In the genomic region with DNA sequence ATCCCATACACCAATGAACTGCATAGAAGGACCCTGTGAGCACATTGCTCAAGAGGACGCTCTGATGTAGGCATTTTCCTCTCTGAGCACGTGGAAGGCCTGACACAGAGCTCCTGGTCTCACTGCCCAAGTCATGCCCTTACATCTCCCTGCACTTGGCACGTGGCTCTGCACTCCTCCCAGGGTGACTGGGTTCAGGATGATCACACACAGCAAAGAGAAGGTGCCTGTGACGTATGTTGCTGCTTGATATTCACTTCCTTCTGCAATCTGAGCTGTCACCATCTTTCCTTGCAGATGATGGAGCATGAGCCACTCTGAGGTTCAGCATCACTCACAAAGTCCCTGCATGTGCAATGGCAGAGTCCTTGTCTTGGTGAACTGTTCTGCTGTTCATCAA, we compare ENCODE assay signal across 24 cellular contexts.
DNase-seq lines count a peak whose midpoint lies in the region; ATAC-seq, FAIRE-seq and TF ChIP-seq lines count a peak whose summit lies in the region.
"Had no signal": no experiment of that assay in that cellular context is flagged by ENCODE, and none has a peak within 500 bp of the region (broad histone marks: within the 10 kb centered on the region; RNA-seq: fewer than 3 reads in every experiment).

No MANE protein-coding gene starts in this region.

- CTCF ChIA-PET in HepG2 (lab: Yijun Ruan, JAX; ENCODE audit: low intra/inter-chr PET ratio, low total read pairs), result no interaction called here
- CTCF ChIA-PET in GM12878 (lab: Yijun Ruan, JAX), result interaction anchor here (1.1 to 1.3 kb wide), 2 partner anchors 63 to 462 kb away, joined by 3 to 4 read pairs; no protein-coding TSS in a partner anchor

- H3K4me2 ChIP-seq in HepG2 (ENCODE audit: low read depth, low read length) (no peak overlapping the region), GM12878 (ENCODE audit: control insufficient read depth, insufficient read depth) (no peak overlapping the region)

- TF ChIP-seq EP300 in HepG2 (IDR thresholded peaks at IDR 0.05; ENCODE audit: low read depth in 2 of 2, low read length in 2 of 2), result no peak
- TF ChIP-seq EP300 in HepG2 (CRISPR knock-in tag; IDR thresholded peaks at IDR 0.05; ENCODE audit: borderline replicate concordance), result no peak
- no peak for TF ChIP-seq EP300 in GM12878 (IDR thresholded peaks at IDR 0.05; ENCODE audit: borderline replicate concordance in 1 of 2, control insufficient read depth in 1 of 2, low read depth in 2 of 2, low read length in 2 of 2)
- TF ChIP-seq EP300 in transverse colon (IDR thresholded peaks at IDR 0.05; ENCODE audit: low read depth), result no peak
- TF ChIP-seq EP300 in suprapubic skin (IDR thresholded peaks at IDR 0.05), result no peak

- H3K27ac ChIP-seq in HepG2 (ENCODE audit: extremely low read length, insufficient read depth, low read length) (no peak overlapping the region), right lobe of liver (no peak overlapping the region), GM12878 (ENCODE audit: control insufficient read depth, insufficient read depth) (no peak overlapping the region), transverse colon (no peak overlapping the region), suprapubic skin (no peak overlapping the region)

- no peaks in the 10 kb centered on the region for H3K36me3 Mint-ChIP-seq in memory B cell

- no peak for TF ChIP-seq POLR2A in HepG2 (IDR thresholded peaks at IDR 0.05; ENCODE audit: insufficient read depth in 1 of 2, low read depth in 2 of 2, low read length in 2 of 2)
- no peak for TF ChIP-seq POLR2A in right lobe of liver (IDR thresholded peaks at IDR 0.05)
- TF ChIP-seq POLR2A in GM12878 (IDR thresholded peaks at IDR 0.05; ENCODE audit: low read depth, low read length), result no peak
- no peak for TF ChIP-seq POLR2A in transverse colon (IDR thresholded peaks at IDR 0.05)
- TF ChIP-seq POLR2A in suprapubic skin (IDR thresholded peaks at IDR 0.05), result no peak

- DNase-seq in HepG2 (ENCODE audit: low spot score), result no peak
- no peak for DNase-seq in right lobe of liver
- DNase-seq in GM12878 (ENCODE audit: low read depth, low spot score), result no peak
- DNase-seq in memory B cell (ENCODE audit: low spot score in 2 of 2), result no peak
- DNase-seq in AG08395 (ENCODE audit: low spot score), result no peak
- no peak for DNase-seq in transverse colon
- DNase-seq in central memory CD4-positive, alpha-beta T cell, result no peak
- no peak for DNase-seq in suprapubic skin (ENCODE audit: low spot score in 2 of 2)
- DNase-seq: AML-193; C1 segment of cervical spinal cord; CD8-positive, alpha-beta memory T cell; DMS79 treated with DMSO at 0.1 percent for 48 hours; GF-D8; Kasumi-1; NCI-H1048; NCI-H1417; NCI-H1694; NCI-H2029 treated with DMSO at 0.1 percent for 48 hours; NCI-H2227 treated with DMSO at 0.1 percent for 48 hours; NCI-H69; SHP77 treated with DMSO at 0.1 percent for 48 hours had no signal

- H3K27ac Mint-ChIP-seq in memory B cell, result no peak overlapping the region
- H3K27ac Mint-ChIP-seq: CD8-positive, alpha-beta memory T cell had no signal

- H3K9me3 ChIP-seq in HepG2 (ENCODE audit: low read length), result no peaks in the 10 kb centered on the region
- peaks cover 0 to 7% (median 0%) of the 10 kb centered on the region in 4 donors for H3K9me3 ChIP-seq in right lobe of liver
- H3K9me3 ChIP-seq in GM12878 (replicated peaks; ENCODE audit: control insufficient read depth, insufficient read depth, low read length), result no peaks in the 10 kb centered on the region
- no peaks in the 10 kb centered on the region for H3K9me3 ChIP-seq in transverse colon
- H3K9me3 ChIP-seq in suprapubic skin, result no peaks in the 10 kb centered on the region

- TF ChIP-seq CTCF in HepG2 (CRISPR knock-in tag; IDR thresholded peaks at IDR 0.05) (no peak), right lobe of liver (IDR thresholded peaks at IDR 0.05) (no peak), GM12878 (IDR thresholded peaks at IDR 0.05 in 2 of 3, conservative IDR thresholded peaks at IDR 0.05 in 1 of 3; ENCODE audit: control insufficient read depth in 2 of 3, extremely low read depth in 1 of 3, insufficient read depth in 1 of 3, low read depth in 3 of 3, low read length in 3 of 3) (no peak), transverse colon (IDR thresholded peaks at IDR 0.05) (no peak), suprapubic skin (IDR thresholded peaks at IDR 0.05) (no peak)

- H3K4me1 Mint-ChIP-seq in memory B cell, result no peaks in the 10 kb centered on the region
- H3K4me1 Mint-ChIP-seq: CD8-positive, alpha-beta memory T cell had no signal

- TF ChIP-seq RAD21 in HepG2 (CRISPR knock-in tag; IDR thresholded peaks at IDR 0.05) (no peak), GM12878 (IDR thresholded peaks at IDR 0.05; ENCODE audit: insufficient read depth, low read depth, low read length) (no peak)

- ATAC-seq in HepG2 (no peak), right lobe of liver (no peak), GM12878 (0 out of 3 replicates have a peak, but pooled peaks have one; percentile 21), memory B cell (ENCODE audit: low read depth) (peak; percentile 59)
- ATAC-seq: HCT116, Panc1 had no signal

- no peak overlapping the region for H2AFZ ChIP-seq in HepG2 (ENCODE audit: low read length)
- no peak overlapping the region for H2AFZ ChIP-seq in GM12878 (ENCODE audit: control insufficient read depth, low read depth, low read length)

- H3K9ac ChIP-seq in HepG2 (ENCODE audit: insufficient read depth, low read depth, low read length) (no peak overlapping the region), GM12878 (ENCODE audit: control insufficient read depth, insufficient read depth, low read length) (no peak overlapping the region)

- H4K20me1 ChIP-seq in HepG2 (ENCODE audit: insufficient read depth, low read length) (no peaks in the 10 kb centered on the region), GM12878 (ENCODE audit: control insufficient read depth, insufficient read depth) (no peaks in the 10 kb centered on the region)

- in situ Hi-C loops in HepG2 (cut with HindIII; ENCODE audit: extremely low pct_ligation_motif_present, low pct_unique_long_range_greater_than_20kb), result no loop called here
- in situ Hi-C loops in GM12878 (cut with MboI), result no loop called here
- in situ Hi-C loops in transverse colon (cut with MboI; ENCODE audit: low pct_ligation_motif_present in 1 of 4, low pct_unique_long_range_greater_than_20kb in 1 of 4, low sequenced_read_pairs in 3 of 4), result no loop called here

- H3K4me1 ChIP-seq in HepG2 (ENCODE audit: insufficient read depth, low read length) (peaks cover 14% of the 10 kb centered on the region; the same call in 1 of the 2 replicates), right lobe of liver (peaks cover 0 to 23% (median 13%) of the 10 kb centered on the region in 4 donors), GM12878 (ENCODE audit: control insufficient read depth, insufficient read depth, low read length) (no peaks in the 10 kb centered on the region), transverse colon (peaks cover 0 to 11% (median 3%) of the 10 kb centered on the region in 4 donors), suprapubic skin (peaks cover 15% of the 10 kb centered on the region)

- peaks cover 7% of the 10 kb centered on the region for H3K27me3 Mint-ChIP-seq in memory B cell

- no peaks in the 10 kb centered on the region for H3K9me3 Mint-ChIP-seq in memory B cell

- H3K79me2 ChIP-seq in HepG2 (ENCODE audit: insufficient read depth, low read length), result no peaks in the 10 kb centered on the region
- H3K79me2 ChIP-seq in GM12878 (ENCODE audit: control insufficient read depth, insufficient read depth, low read length), result no peaks in the 10 kb centered on the region

- 0% methylated on average over 2 of the region's 4 CpGs for WGBS in HepG2 (ENCODE audit: low lambda C conversion rate)
- no CpG with 5 or more reads among the region's 4 CpGs for WGBS in right lobe of liver (ENCODE audit: insufficient coverage, low coverage, low lambda C conversion rate, missing lambda C conversion rate)
- 0% methylated on average over 4 of the region's 4 CpGs for WGBS in GM12878 (ENCODE audit: insufficient coverage, insufficient replicate concordance, low lambda C conversion rate, missing lambda C conversion rate)
- 75% methylated on average over 4 of the region's 4 CpGs; no CpG with 5 or more reads in 1 of the 2 donors for WGBS in transverse colon (ENCODE audit: low coverage in 1 of 2), 2 donors
- 63% methylated on average over 3 of the region's 4 CpGs for WGBS in suprapubic skin

- RAD21 ChIA-PET in GM12878 (lab: Charles Lee; ENCODE audit: unreplicated experiment), result no interaction called here

- no peak overlapping the region for H3K4me3 Mint-ChIP-seq in memory B cell
- H3K4me3 Mint-ChIP-seq: CD8-positive, alpha-beta memory T cell had no signal

- intact Hi-C loops in HepG2 (cut with micrococcal nuclease; ENCODE audit: unreplicated experiment) (no loop called here), right lobe of liver (cut with DNase I) (no loop called here), GM12878 (cut with micrococcal nuclease; ENCODE audit: unreplicated experiment) (loop anchor here (10.0 kb wide), 1 partner anchor 378 kb away; no protein-coding TSS in a partner anchor), transverse colon (cut with DNase I; ENCODE audit: low total_unique reads) (no loop called here)

- BruUV-seq in HepG2 (replicated peaks; lab: Mats Ljungman, UMichigan) (no TSS peak), GM12878 (replicated peaks; lab: Mats Ljungman, UMichigan) (no TSS peak)

- no peaks in the 10 kb centered on the region for H3K36me3 ChIP-seq in HepG2 (replicated peaks in 1 of 2; ENCODE audit: control insufficient read depth in 1 of 2, insufficient read depth in 2 of 2, low read length in 2 of 2)
- H3K36me3 ChIP-seq in right lobe of liver, result no peaks in the 10 kb centered on the region
- H3K36me3 ChIP-seq in GM12878 (ENCODE audit: control insufficient read depth in 2 of 2, insufficient read depth in 2 of 2, low read length in 1 of 2), result no peaks in the 10 kb centered on the region
- H3K36me3 ChIP-seq in transverse colon, result no peaks in the 10 kb centered on the region
- H3K36me3 ChIP-seq in suprapubic skin, result no peaks in the 10 kb centered on the region

- SMC1A ChIA-PET in GM12878 (lab: Charles Lee; ENCODE audit: uncharacterized antibody, unreplicated experiment), result interaction anchor here (0.6 to 0.9 kb wide), 2 partner anchors 25 to 397 kb away, joined by 3 to 4 read pairs; no protein-coding TSS in a partner anchor

- peaks cover 2 to 20% of the 10 kb centered on the region in 2 experiments; a peak in 3 of 5 replicates for H3K27me3 ChIP-seq in HepG2 (ENCODE audit: control insufficient read depth in 1 of 2, insufficient read depth in 2 of 2, low read length in 2 of 2)
- no peaks in the 10 kb centered on the region for H3K27me3 ChIP-seq in right lobe of liver
- H3K27me3 ChIP-seq in GM12878 (replicated peaks in 1 of 2; ENCODE audit: control insufficient read depth in 2 of 2, insufficient read depth in 2 of 2, low read length in 1 of 2), result no peaks in the 10 kb centered on the region; a peak in 3 of 4 replicates
- no peaks in the 10 kb centered on the region for H3K27me3 ChIP-seq in transverse colon
- no peaks in the 10 kb centered on the region for H3K27me3 ChIP-seq in suprapubic skin

- POLR2A ChIA-PET in HepG2 (lab: Yijun Ruan, JAX) (no interaction called here), GM12878 (lab: Charles Lee) (no interaction called here)

- H3K4me3 ChIP-seq in HepG2 (replicated peaks in 1 of 3; ENCODE audit: insufficient read depth in 1 of 3, low read depth in 2 of 3, low read length in 3 of 3) (no peak overlapping the region), right lobe of liver (no peak overlapping the region), GM12878 (no peak overlapping the region), transverse colon (no peak overlapping the region), suprapubic skin (no peak overlapping the region)

- FAIRE-seq in HepG2 (lab: Jason Lieb, UNC) (no peak), GM12878 (lab: Jason Lieb, UNC) (no peak)
- FAIRE-seq: A204.1 had no signal

Comparison
In these comparisons a context has a peak if more than half of its experiments do, and no peak if none do; other contexts are left out.
1. ATAC-seq: peak in GM12878 (single experiment) and memory B cell (single experiment); none in HepG2 (single experiment) and right lobe of liver (0 of 4).